Comparison of ENCODE assay signal across 11 cellular contexts in genomic region chr10:16381083-16381482, GRCh38. TPM values are rescaled to one million over a fixed set of nuclear protein-coding genes. Genes with fewer than 3 reads are reported as not detected.
DNase-seq lines count a peak whose midpoint lies in the region; ATAC-seq and TF ChIP-seq lines count a peak whose summit lies in the region.
"Had no signal": no experiment of that assay in that cellular context is flagged by ENCODE, and none has a peak within 500 bp of the region (broad histone marks: within the 10 kb centered on the region; RNA-seq: fewer than 3 reads in every experiment).

No MANE protein-coding gene starts in this region.

- H3K4me3 ChIP-seq in PC-3 (ENCODE audit: low read length), result no peak overlapping the region
- H3K4me3 ChIP-seq in retinal pigment epithelial cell (ENCODE audit: low read length), result no peak overlapping the region

- no peaks in the 10 kb centered on the region for H4K20me1 ChIP-seq in PC-3 (ENCODE audit: low read length)

- CTCF ChIA-PET in PC-3 (lab: Charles Lee), result no interaction called here

- H2AFZ ChIP-seq in PC-3 (ENCODE audit: low read length), result no peak overlapping the region

- no TSS peak for BruUV-seq in PC-3 (replicated peaks; lab: Mats Ljungman, UMichigan)

- ATAC-seq in HG02970 (IDR thresholded peaks at IDR 0.05; ENCODE audit: low FRiP score, unreplicated experiment), result peak; percentile 98
- ATAC-seq in PC-3, result peak; percentile 92
- no peak for ATAC-seq in GM21717 (IDR thresholded peaks at IDR 0.05; ENCODE audit: unreplicated experiment)
- ATAC-seq: Right ventricle myocardium inferior had no signal

- TF ChIP-seq CTCF in PC-3 (conservative IDR thresholded peaks at IDR 0.05; ENCODE audit: low read depth, low read length), result no peak
- no peak for TF ChIP-seq CTCF in retinal pigment epithelial cell (conservative IDR thresholded peaks at IDR 0.05; ENCODE audit: low read depth, low read length)

- no peak overlapping the region for H3K9ac ChIP-seq in PC-3 (ENCODE audit: low read length)

- intact Hi-C loops in PC-3 (cut with micrococcal nuclease), result loop anchor here (2.0 kb wide), 1 partner anchor 56 kb away; the partner anchor contains the start of gene PTER

- no peaks in the 10 kb centered on the region for H3K36me3 ChIP-seq in PC-3 (ENCODE audit: low read depth, low read length)

- POLR2A ChIA-PET in PC-3 (lab: Charles Lee; ENCODE audit: unreplicated experiment), result interaction anchor here (0.6 kb wide), 1 partner anchor 57 kb away, joined by 3 read pairs; no protein-coding TSS in a partner anchor

- H3K4me1 ChIP-seq in PC-3 (ENCODE audit: insufficient read depth, low read length), result peaks cover 8% of the 10 kb centered on the region; the same call in 1 of the 2 replicates

- no peaks in the 10 kb centered on the region for H3F3A ChIP-seq in PC-3 (ENCODE audit: low read length, unreplicated experiment)

- no peaks in the 10 kb centered on the region for H3K79me2 ChIP-seq in PC-3 (ENCODE audit: low read length)

- H3K9me2 ChIP-seq in PC-3 (replicated peaks; ENCODE audit: low read length), result no peaks in the 10 kb centered on the region

- DNase-seq in NCI-H2196 (lab: John Stamatoyannopoulos, UW; ENCODE audit: unreplicated experiment) (peak; percentile 0), NCI-H2196 treated with DMSO at 0.1 percent for 48 hours (lab: John Stamatoyannopoulos, UW; ENCODE audit: unreplicated experiment) (no peak), PC-3 (peak; percentile 76), retinal pigment epithelial cell (ENCODE audit: low read depth) (peak; percentile 39), NCI-H1436 treated with DMSO at 0.1 percent for 48 hours (lab: John Stamatoyannopoulos, UW) (no peak)
- no peak for DNase-seq in activated effector memory CD4-positive, alpha-beta T cell treated with anti-CD3 and anti-CD28 coated beads, Interleukin-2, amount 50 U/mL, for 16 hours
- DNase-seq: Karpas-422 had no signal

- peak overlapping the region; percentile 59 for H3K27ac ChIP-seq in PC-3 (ENCODE audit: low read length)
- H3K27ac ChIP-seq: 22Rv1 had no signal

- no peak overlapping the region for H3K4me2 ChIP-seq in PC-3 (ENCODE audit: low read length)

- H3K9me3 ChIP-seq in PC-3 (ENCODE audit: low read length), result no peaks in the 10 kb centered on the region

- H3K27me3 ChIP-seq in PC-3 (ENCODE audit: low read length), result no peaks in the 10 kb centered on the region

RNA-seq across cellular contexts. Expression of gene PTER, which starts 55.7 kb away (rescaled TPM):
- 6.6 and 9.3 TPM in 2 replicates for total RNA-seq in PC-3 (2014; rRNA removed)

Comparison
In these comparisons a context has a peak if more than half of its experiments do, and no peak if none do; other contexts are left out.
1. DNase-seq: peak in NCI-H2196 (single experiment), PC-3 (single experiment) and retinal pigment epithelial cell (single experiment); none in NCI-H2196 treated with DMSO at 0.1 percent for 48 hours (single experiment), NCI-H1436 treated with DMSO at 0.1 percent for 48 hours (single experiment) and activated effector memory CD4-positive, alpha-beta T cell treated with anti-CD3 and anti-CD28 coated beads, Interleukin-2, amount 50 U/mL, for 16 hours (single experiment).